ENCODE assay signal across 30 cellular contexts in genomic region chr20:63673951-63674350, GRCh38. TPM values are rescaled to one million over a fixed set of nuclear protein-coding genes. Genes with fewer than 3 reads are reported as not detected.
"Had no signal": no experiment of that assay in that cellular context is flagged by ENCODE, and none has a peak within 500 bp of the region (broad histone marks: within the 10 kb centered on the region; RNA-seq: fewer than 3 reads in every experiment).

No MANE protein-coding gene starts in this region.

- DNase-seq: effector CD8-positive, alpha-beta T cell; endodermal cell; foreskin keratinocyte; kidney; mesenchymal stem cell; mucosa of descending colon; naive B cell; nucleus accumbens; retina; stimulated activated CD4-positive, alpha-beta T cell treated with anti-CD3 and anti-CD28 coated beads, Interleukin-12 subunit alpha, Interleukin-12 subunit beta, amount 100 ng/mL, for 4 hours; stimulated activated CD4-positive, alpha-beta T cell treated with anti-CD3 and anti-CD28 coated beads, Interleukin-1b, Interleukin-23, amount 100 ng/mL, for 48 hours; stimulated activated CD4-positive, alpha-beta T cell treated with anti-CD3 and anti-CD28 coated beads, Interleukin-4, amount 100 ng/mL, for 1 hour; stimulated activated CD8-positive, alpha-beta memory T cell treated with anti-CD3 and anti-CD28 coated beads, Interleukin-4, amount 100 ng/mL, for 48 hours; stimulated activated naive CD4-positive, alpha-beta T cell treated with Interleukin-2 at 50 U/mL for 16 hours; stomach; thyroid gland; trophoblast cell had no signal

- H3K27me3 Mint-ChIP-seq: dendritic cell treated with granulocyte-macrophage colony-stimulating factor and Interleukin-4, amounts not matched to agents 40 ng/mL and 50 ng/mL, for 4 days; naive B cell; natural killer cell treated with Interleukin-12 subunit alpha and Interleukin-12 subunit beta and Interleukin-15 and Interleukin-18, amount 100 ng/mL, for 72 hours had no signal

- H3K27ac ChIP-seq: epithelial cell of prostate, esophagus muscularis mucosa, foreskin keratinocyte, gastroesophageal sphincter, heart left ventricle, hepatocyte, pancreas, stomach, thyroid gland had no signal

- H3K4me1 Mint-ChIP-seq: endodermal cell, mesothelial cell of epicardium had no signal

- FAIRE-seq: colon, kidney, pancreas had no signal

- H3K4me2 ChIP-seq: hepatocyte, smooth muscle cell had no signal

- H3K9me3 ChIP-seq: esophagus muscularis mucosa, gastroesophageal sphincter, heart left ventricle, mucosa of descending colon, pancreas, stomach, thyroid gland had no signal

- H3K4me3 ChIP-seq: esophagus muscularis mucosa, gastroesophageal sphincter, heart left ventricle, hepatocyte, mucosa of descending colon, pancreas, smooth muscle cell, stomach, thyroid gland had no signal

- H2AFZ ChIP-seq: hepatocyte had no signal

- H3K9me3 Mint-ChIP-seq: dendritic cell treated with granulocyte-macrophage colony-stimulating factor and Interleukin-4, amounts not matched to agents 40 ng/mL and 50 ng/mL, for 4 days; endodermal cell; mesothelial cell of epicardium; naive B cell; natural killer cell treated with Interleukin-12 subunit alpha and Interleukin-12 subunit beta and Interleukin-15 and Interleukin-18, amount 100 ng/mL, for 72 hours had no signal

- H3K27me3 ChIP-seq: esophagus muscularis mucosa, foreskin keratinocyte, gastroesophageal sphincter, heart left ventricle, hepatocyte, pancreas, stomach, thyroid gland had no signal

- H3K36me3 Mint-ChIP-seq: natural killer cell treated with Interleukin-12 subunit alpha and Interleukin-12 subunit beta and Interleukin-15 and Interleukin-18, amount 100 ng/mL, for 72 hours had no signal

- H3K4me1 ChIP-seq: esophagus muscularis mucosa, foreskin keratinocyte, gastroesophageal sphincter, heart left ventricle, pancreas, stomach, thyroid gland had no signal

- H3K27ac Mint-ChIP-seq: dendritic cell treated with granulocyte-macrophage colony-stimulating factor and Interleukin-4, amounts not matched to agents 40 ng/mL and 50 ng/mL, for 4 days; endodermal cell; mesothelial cell of epicardium; natural killer cell treated with Interleukin-12 subunit alpha and Interleukin-12 subunit beta and Interleukin-15 and Interleukin-18, amount 100 ng/mL, for 72 hours had no signal

- ATAC-seq: foreskin keratinocyte, gastroesophageal sphincter, left lobe of liver, mucosa of descending colon, pancreas, sciatic nerve had no signal

- H3K4me3 Mint-ChIP-seq: dendritic cell treated with granulocyte-macrophage colony-stimulating factor and Interleukin-4, amounts not matched to agents 40 ng/mL and 50 ng/mL, for 4 days; endodermal cell; mesothelial cell of epicardium; natural killer cell treated with Interleukin-12 subunit alpha and Interleukin-12 subunit beta and Interleukin-15 and Interleukin-18, amount 100 ng/mL, for 72 hours had no signal

- H3K79me2 ChIP-seq: hepatocyte had no signal

RNA-seq across cellular contexts. Expression of gene TNFRSF6B, which starts 22.5 kb away (rescaled TPM):
- total RNA-seq: endodermal cell; mesothelial cell of epicardium; natural killer cell treated with Interleukin-12 subunit alpha and Interleukin-12 subunit beta and Interleukin-15 and Interleukin-18, amount 100 ng/mL, for 72 hours had no signal
